8 cellular contexts compared by ENCODE assay signal in genomic region chr17:15999141-15999973, GRCh38. TPM values are rescaled to one million over a fixed set of nuclear protein-coding genes. Genes with fewer than 3 reads are reported as not detected.
DNase-seq lines count a peak whose midpoint lies in the region; ATAC-seq and TF ChIP-seq lines count a peak whose summit lies in the region.

TSS of gene TTC19 (plus strand) at chr17:15999824. CDS start at chr17:15999849, 25 bp downstream.
TSS of gene ZSWIM7 (minus strand) at chr17:15999704. CDS start at chr17:15999594, 110 bp downstream.

- H3K27me3 Mint-ChIP-seq in activated naive CD8-positive, alpha-beta T cell: no peaks in the 10 kb centered on the region

- TF ChIP-seq CTCF in GM12864 (IDR thresholded peaks at IDR 0.05; ENCODE audit: low read depth, low read length, missing control alignments): no peak
- TF ChIP-seq CTCF in omental fat pad (IDR thresholded peaks at IDR 0.05): no peak

- peak within 1 kb of the TSS; percentile 74 for H3K4me3 ChIP-seq in GM12864 (ENCODE audit: low read depth, low read length)

- peak within 1 kb of the TSS; percentile 96 for H3K27ac Mint-ChIP-seq in activated naive CD8-positive, alpha-beta T cell

- no peaks in the 10 kb centered on the region for H3K9me3 Mint-ChIP-seq in activated naive CD8-positive, alpha-beta T cell (ENCODE audit: low read depth)

- peak within 1 kb of the TSS; percentile 95 for H3K27ac ChIP-seq in temporal lobe (ENCODE audit: low read depth, low read length)

- peaks cover 47% of the 10 kb centered on the region for H3K4me1 Mint-ChIP-seq in activated naive CD8-positive, alpha-beta T cell (ENCODE audit: low read depth)

- ATAC-seq in HG02642 (IDR thresholded peaks at IDR 0.05; ENCODE audit: poor library complexity, unreplicated experiment) (peak; percentile 95), omental fat pad (ENCODE audit: low FRiP score) (peak; percentile 95)

- DNase-seq in GM12864 (ENCODE audit: low read depth) (peak; percentile 85), NCI-H1105 (lab: John Stamatoyannopoulos, UW) (peak; percentile 98), SKM-1 (lab: John Stamatoyannopoulos, UW; ENCODE audit: unreplicated experiment) (peak; percentile 72), glomerular visceral epithelial cell (ENCODE audit: extremely low spot score) (peak; percentile 94), omental fat pad (ENCODE audit: low spot score) (peak; percentile 87)

- peak within 1 kb of the TSS; percentile 99 for H3K4me3 Mint-ChIP-seq in activated naive CD8-positive, alpha-beta T cell

- H3K36me3 Mint-ChIP-seq in activated naive CD8-positive, alpha-beta T cell: peaks cover 28% of the 10 kb centered on the region

RNA-seq across cellular contexts. Expression of gene TTC19, which starts in this region (rescaled TPM):
- 10 to 100 TPM; 42.4 to 72.7 (median 56.8) TPM for total RNA-seq in omental fat pad
- 55.1 TPM for total RNA-seq in temporal lobe

RNA-seq across cellular contexts. Expression of gene ZSWIM7, which starts in this region (rescaled TPM):
- total RNA-seq in omental fat pad: 10 to 100 TPM in 3 of 4 donors, 1 to 10 TPM in 1; 8.6 to 34.0 (median 20.4) TPM
- total RNA-seq in temporal lobe: 16.7 TPM

Comparison
In these comparisons a context has a peak if more than half of its experiments do, and no peak if none do; other contexts are left out.
1. Peak in every context shown above with its lines: DNase-seq, ATAC-seq, H3K4me3 ChIP-seq and H3K27ac ChIP-seq.